Comparison of ENCODE assay signal across 1 cellular context in the genomic region with DNA sequence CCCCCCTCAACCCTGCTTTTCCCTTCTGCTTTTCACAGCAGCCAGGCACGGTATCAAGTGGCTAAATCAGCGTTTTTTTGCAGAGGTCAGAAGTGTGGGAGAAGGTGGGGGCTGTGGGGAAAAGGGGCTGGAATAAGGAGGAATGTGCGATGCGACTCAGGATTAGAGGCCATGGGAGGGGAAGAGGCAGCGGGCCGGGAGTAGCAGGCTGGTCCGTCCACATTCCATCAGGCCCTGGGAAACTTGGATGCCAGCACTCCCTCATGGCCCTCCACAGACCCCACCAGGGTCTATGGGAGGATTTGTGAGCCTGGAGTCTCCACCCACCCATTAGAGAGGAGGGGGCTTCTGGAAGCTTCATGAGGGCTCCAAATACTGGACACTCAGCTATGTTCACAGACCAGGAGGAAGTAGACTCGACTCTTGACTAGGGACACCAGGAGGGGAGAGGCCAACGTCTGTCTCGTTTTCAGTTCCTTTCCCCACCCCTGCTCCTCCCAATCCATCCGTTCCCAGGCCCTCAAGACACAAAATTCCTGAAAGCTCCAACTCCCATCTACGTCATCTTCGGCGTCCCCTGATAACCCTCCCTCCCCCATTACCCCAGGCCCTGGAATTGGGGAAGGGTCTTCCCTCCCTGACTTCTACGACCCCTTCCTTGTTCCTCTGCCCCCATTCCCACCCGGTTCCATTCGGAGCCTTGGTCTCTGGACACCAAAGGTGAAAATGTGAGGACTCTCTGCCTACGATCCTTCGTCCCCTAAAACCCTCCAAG.
TF ChIP-seq lines count a peak whose summit lies in the region.

No MANE protein-coding gene starts in this region.

TF ChIP-seq in GM12878, 131 proteins besides CTCF, POLR2A, EP300 and RAD21:
- TF ChIP-seq MTA2 (IDR thresholded peaks at IDR 0.05; ENCODE audit: low read depth) (no peak), RBBP5 (conservative IDR thresholded peaks at IDR 0.05) (no peak), NFIC (IDR thresholded peaks at IDR 0.05; ENCODE audit: low read depth, low read length) (peak; percentile 26; the same call in 1 of the 2 replicates), IKZF1 (conservative IDR thresholded peaks at IDR 0.05) (peak; percentile 51; the same call in 1 of the 2 replicates), SPI1 (IDR thresholded peaks at IDR 0.05; ENCODE audit: borderline replicate concordance, insufficient read depth, low read depth, low read length) (peak; percentile 55; the same call in 1 of the 2 replicates), EED (IDR thresholded peaks at IDR 0.05; ENCODE audit: low read depth) (peak; percentile 51; the same call in 1 of the 2 replicates), MEF2A (IDR thresholded peaks at IDR 0.05; ENCODE audit: insufficient read depth, low read depth, low read length) (no peak), GATAD2B (conservative IDR thresholded peaks at IDR 0.05; ENCODE audit: low read depth) (no peak), SIX5 (IDR thresholded peaks at IDR 0.05; ENCODE audit: low read depth, low read length, severe bottlenecking) (no peak), IKZF2 (IDR thresholded peaks at IDR 0.05) (peak; percentile 40 to 59; a peak in 2 of 4 replicates), SMAD5 (IDR thresholded peaks at IDR 0.05; ENCODE audit: low read depth) (no peak), LARP7 (IDR thresholded peaks at IDR 0.05) (no peak)
- TF ChIP-seq, protein P1, sequence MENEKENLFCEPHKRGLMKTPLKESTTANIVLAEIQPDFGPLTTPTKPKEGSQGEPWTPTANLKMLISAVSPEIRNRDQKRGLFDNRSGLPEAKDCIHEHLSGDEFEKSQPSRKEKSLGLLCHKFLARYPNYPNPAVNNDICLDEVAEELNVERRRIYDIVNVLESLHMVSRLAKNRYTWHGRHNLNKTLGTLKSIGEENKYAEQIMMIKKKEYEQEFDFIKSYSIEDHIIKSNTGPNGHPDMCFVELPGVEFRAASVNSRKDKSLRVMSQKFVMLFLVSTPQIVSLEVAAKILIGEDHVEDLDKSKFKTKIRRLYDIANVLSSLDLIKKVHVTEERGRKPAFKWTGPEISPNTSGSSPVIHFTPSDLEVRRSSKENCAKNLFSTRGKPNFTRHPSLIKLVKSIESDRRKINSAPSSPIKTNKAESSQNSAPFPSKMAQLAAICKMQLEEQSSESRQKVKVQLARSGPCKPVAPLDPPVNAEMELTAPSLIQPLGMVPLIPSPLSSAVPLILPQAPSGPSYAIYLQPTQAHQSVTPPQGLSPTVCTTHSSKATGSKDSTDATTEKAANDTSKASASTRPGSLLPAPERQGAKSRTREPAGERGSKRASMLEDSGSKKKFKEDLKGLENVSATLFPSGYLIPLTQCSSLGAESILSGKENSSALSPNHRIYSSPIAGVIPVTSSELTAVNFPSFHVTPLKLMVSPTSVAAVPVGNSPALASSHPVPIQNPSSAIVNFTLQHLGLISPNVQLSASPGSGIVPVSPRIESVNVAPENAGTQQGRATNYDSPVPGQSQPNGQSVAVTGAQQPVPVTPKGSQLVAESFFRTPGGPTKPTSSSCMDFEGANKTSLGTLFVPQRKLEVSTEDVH (IDR thresholded peaks at IDR 0.05; ENCODE audit: low read depth, partially characterized antibody): no peak
- TF ChIP-seq, protein P2, sequence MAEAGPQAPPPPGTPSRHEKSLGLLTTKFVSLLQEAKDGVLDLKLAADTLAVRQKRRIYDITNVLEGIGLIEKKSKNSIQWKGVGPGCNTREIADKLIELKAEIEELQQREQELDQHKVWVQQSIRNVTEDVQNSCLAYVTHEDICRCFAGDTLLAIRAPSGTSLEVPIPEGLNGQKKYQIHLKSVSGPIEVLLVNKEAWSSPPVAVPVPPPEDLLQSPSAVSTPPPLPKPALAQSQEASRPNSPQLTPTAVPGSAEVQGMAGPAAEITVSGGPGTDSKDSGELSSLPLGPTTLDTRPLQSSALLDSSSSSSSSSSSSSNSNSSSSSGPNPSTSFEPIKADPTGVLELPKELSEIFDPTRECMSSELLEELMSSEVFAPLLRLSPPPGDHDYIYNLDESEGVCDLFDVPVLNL (IDR thresholded peaks at IDR 0.05; ENCODE audit: low read depth, low read length): no peak
- TF ChIP-seq, protein P3, sequence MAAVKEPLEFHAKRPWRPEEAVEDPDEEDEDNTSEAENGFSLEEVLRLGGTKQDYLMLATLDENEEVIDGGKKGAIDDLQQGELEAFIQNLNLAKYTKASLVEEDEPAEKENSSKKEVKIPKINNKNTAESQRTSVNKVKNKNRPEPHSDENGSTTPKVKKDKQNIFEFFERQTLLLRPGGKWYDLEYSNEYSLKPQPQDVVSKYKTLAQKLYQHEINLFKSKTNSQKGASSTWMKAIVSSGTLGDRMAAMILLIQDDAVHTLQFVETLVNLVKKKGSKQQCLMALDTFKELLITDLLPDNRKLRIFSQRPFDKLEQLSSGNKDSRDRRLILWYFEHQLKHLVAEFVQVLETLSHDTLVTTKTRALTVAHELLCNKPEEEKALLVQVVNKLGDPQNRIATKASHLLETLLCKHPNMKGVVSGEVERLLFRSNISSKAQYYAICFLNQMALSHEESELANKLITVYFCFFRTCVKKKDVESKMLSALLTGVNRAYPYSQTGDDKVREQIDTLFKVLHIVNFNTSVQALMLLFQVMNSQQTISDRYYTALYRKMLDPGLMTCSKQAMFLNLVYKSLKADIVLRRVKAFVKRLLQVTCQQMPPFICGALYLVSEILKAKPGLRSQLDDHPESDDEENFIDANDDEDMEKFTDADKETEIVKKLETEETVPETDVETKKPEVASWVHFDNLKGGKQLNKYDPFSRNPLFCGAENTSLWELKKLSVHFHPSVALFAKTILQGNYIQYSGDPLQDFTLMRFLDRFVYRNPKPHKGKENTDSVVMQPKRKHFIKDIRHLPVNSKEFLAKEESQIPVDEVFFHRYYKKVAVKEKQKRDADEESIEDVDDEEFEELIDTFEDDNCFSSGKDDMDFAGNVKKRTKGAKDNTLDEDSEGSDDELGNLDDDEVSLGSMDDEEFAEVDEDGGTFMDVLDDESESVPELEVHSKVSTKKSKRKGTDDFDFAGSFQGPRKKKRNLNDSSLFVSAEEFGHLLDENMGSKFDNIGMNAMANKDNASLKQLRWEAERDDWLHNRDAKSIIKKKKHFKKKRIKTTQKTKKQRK (IDR thresholded peaks at IDR 0.05; ENCODE audit: low read depth, low read length): no peak
- TF ChIP-seq, protein P4, sequence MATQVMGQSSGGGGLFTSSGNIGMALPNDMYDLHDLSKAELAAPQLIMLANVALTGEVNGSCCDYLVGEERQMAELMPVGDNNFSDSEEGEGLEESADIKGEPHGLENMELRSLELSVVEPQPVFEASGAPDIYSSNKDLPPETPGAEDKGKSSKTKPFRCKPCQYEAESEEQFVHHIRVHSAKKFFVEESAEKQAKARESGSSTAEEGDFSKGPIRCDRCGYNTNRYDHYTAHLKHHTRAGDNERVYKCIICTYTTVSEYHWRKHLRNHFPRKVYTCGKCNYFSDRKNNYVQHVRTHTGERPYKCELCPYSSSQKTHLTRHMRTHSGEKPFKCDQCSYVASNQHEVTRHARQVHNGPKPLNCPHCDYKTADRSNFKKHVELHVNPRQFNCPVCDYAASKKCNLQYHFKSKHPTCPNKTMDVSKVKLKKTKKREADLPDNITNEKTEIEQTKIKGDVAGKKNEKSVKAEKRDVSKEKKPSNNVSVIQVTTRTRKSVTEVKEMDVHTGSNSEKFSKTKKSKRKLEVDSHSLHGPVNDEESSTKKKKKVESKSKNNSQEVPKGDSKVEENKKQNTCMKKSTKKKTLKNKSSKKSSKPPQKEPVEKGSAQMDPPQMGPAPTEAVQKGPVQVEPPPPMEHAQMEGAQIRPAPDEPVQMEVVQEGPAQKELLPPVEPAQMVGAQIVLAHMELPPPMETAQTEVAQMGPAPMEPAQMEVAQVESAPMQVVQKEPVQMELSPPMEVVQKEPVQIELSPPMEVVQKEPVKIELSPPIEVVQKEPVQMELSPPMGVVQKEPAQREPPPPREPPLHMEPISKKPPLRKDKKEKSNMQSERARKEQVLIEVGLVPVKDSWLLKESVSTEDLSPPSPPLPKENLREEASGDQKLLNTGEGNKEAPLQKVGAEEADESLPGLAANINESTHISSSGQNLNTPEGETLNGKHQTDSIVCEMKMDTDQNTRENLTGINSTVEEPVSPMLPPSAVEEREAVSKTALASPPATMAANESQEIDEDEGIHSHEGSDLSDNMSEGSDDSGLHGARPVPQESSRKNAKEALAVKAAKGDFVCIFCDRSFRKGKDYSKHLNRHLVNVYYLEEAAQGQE (IDR thresholded peaks at IDR 0.05; ENCODE audit: low read depth, low read length): no peak
